8 cellular contexts compared by ENCODE assay signal in the genomic region with DNA sequence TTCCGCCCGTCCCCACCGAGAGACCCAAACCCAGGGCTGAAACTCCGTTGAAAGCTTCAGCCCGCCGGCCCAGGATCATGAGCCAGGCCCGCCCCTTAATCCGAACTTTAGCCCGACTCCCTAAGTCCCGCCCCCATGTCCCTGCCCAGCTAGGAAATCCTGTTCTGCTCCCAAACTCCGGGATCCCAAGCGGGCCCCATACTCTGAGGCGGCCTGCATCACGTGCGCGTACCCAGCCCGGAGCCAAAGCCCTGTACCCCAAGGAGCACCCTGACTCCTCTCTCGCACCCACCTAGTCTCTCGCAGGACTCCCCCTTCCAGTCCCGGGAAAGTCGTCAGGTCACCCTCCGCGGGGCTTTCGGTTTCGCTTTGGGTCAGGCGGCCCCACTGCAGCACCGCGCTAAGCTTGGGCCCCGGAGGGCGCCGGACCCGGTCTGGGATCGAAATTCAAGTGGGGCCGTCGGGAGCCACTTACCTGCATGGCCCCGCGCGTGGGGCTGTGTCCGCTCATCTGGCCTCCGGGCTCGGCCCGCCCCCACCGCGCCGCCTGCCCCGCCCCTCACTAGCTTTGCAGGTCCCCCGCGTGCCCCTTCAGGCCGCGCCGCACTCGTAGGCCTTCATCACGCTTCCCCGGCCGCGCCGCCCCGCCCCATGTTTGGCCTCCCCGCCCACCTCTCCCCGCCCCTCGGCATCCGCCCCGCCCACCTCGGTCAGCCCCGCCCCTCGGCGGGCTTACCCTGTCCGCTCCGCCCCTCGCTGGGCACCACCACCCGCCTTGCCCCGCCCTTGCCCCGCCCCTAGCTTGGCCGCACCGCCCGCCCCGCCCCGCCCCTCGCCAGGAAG. TPM values are rescaled to one million over a fixed set of nuclear protein-coding genes. Genes with fewer than 3 reads are reported as not detected.
DNase-seq lines count a peak whose midpoint lies in the region; ATAC-seq and TF ChIP-seq lines count a peak whose summit lies in the region.

A gene (minus strand): TSS at position 629 of the 843 bp plus-strand sequence. CDS start 118 bp downstream, at position 511.

- ATAC-seq in GM18499 (IDR thresholded peaks at IDR 0.05; ENCODE audit: insufficient read depth, unreplicated experiment) = peak; percentile 52
- ATAC-seq in HG02623 (IDR thresholded peaks at IDR 0.05; ENCODE audit: unreplicated experiment) = peak; percentile 44

- in situ Hi-C loops in astrocyte of the cerebellum (cut with HindIII; ENCODE audit: low sequenced_read_pairs) (no loop called here), GM13977 (cut with MboI; ENCODE audit: low pct_unique_long_range_greater_than_20kb, low sequenced_read_pairs, unreplicated experiment) (no loop called here)

- H3K4me3 ChIP-seq in astrocyte of the cerebellum (ENCODE audit: low read depth, low read length) = peak within 1 kb of the TSS; percentile 86

- TF ChIP-seq CTCF in astrocyte of the cerebellum (IDR thresholded peaks at IDR 0.05; ENCODE audit: low read depth, low read length, missing control alignments) = no peak
- TF ChIP-seq CTCF in GM13977 (IDR thresholded peaks at IDR 0.05; ENCODE audit: extremely low read depth, insufficient read depth, missing control alignments) = no peak

- DNase-seq in NCI-H1105 (lab: John Stamatoyannopoulos, UW) (peak; percentile 86), T-helper 22 cell (ENCODE audit: low read depth) (peak; percentile 89), astrocyte of the cerebellum (ENCODE audit: low read depth) (peak; percentile 68), hepatic stellate cell (ENCODE audit: low spot score) (peak; percentile 91), renal cortical epithelial cell (ENCODE audit: low read depth) (peak; percentile 60), GM13977 (ENCODE audit: low spot score) (no peak)

RNA-seq across cellular contexts. Expression of the gene that starts here (rescaled TPM):
- total RNA-seq in renal cortical epithelial cell = 53.1 and 61.0 TPM in 2 replicates
